30 cellular contexts compared by ENCODE assay signal in the genomic region with DNA sequence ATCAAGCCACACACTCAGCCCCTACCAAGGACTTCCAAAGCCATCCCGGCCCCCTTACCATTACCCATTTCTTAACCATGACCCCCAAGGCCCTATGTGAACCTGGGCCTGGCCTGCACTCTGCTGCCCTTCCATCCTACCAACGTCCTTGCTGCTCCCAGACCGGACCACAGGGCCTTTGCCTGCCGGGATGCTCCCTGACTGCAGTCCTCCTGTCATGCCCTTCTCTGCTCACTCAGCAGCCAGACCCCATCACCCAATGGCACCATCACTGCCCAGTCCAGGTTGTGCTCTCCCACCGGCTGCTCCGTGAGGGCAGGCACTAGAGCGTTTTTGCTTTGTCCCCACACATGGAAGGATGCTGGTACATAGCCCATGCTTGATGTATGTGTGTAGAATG.
"Had no signal": no experiment of that assay in that cellular context is flagged by ENCODE, and none has a peak within 500 bp of the region (broad histone marks: within the 10 kb centered on the region; RNA-seq: fewer than 3 reads in every experiment).

No MANE protein-coding gene starts in this region.

- H3K27me3 ChIP-seq: ascending aorta, brain microvascular endothelial cell, dorsolateral prefrontal cortex, foreskin keratinocyte, gastrocnemius medialis had no signal

- H3K9me3 Mint-ChIP-seq: activated B cell treated with CpG ODN at 0.5 μM for 24 hours; activated CD4-positive, alpha-beta memory T cell treated with anti-CD3 and anti-CD28 coated beads, Interleukin-2, amount 10 ng/mL, durations not matched to agents 7 days and 5 days; activated naive CD4-positive, alpha-beta T cell treated with anti-CD3 and anti-CD28 coated beads, Interleukin-2, amount 10 ng/mL, durations not matched to agents 7 days and 5 days; activated naive CD4-positive, alpha-beta T cell treated with anti-CD3 and anti-CD28 coated beads, Interleukin-2, amount 50 U/mL, for 72 hours; activated naive CD8-positive, alpha-beta T cell treated with anti-CD3 and anti-CD28 coated beads, Interleukin-2, amount 10 ng/mL, durations not matched to agents 7 days and 5 days; activated T-cell treated with anti-CD3 and anti-CD28 coated beads, Interleukin-2, amount 50 U/mL, for 24 hours; activated T-cell treated with anti-CD3 and anti-CD28 coated beads, Interleukin-2, amount 50 U/mL, for 72 hours; central memory CD8-positive, alpha-beta T cell; dendritic cell treated with granulocyte-macrophage colony-stimulating factor and Interleukin-4, amounts not matched to agents 40 ng/mL and 50 ng/mL, for 4 days; endodermal cell; T-helper 2 cell treated with Interferon-gamma antibody and Interleukin-4, amounts not matched to agents 5 μg/mL and 100 μg/mL, for 36 hours had no signal

- H3K36me3 Mint-ChIP-seq: activated naive CD4-positive, alpha-beta T cell treated with anti-CD3 and anti-CD28 coated beads, Interleukin-2, amount 10 ng/mL, durations not matched to agents 7 days and 5 days; activated naive CD4-positive, alpha-beta T cell treated with anti-CD3 and anti-CD28 coated beads, Interleukin-2, amount 50 U/mL, for 72 hours; activated naive CD8-positive, alpha-beta T cell treated with anti-CD3 and anti-CD28 coated beads, Interleukin-2, amount 10 ng/mL, durations not matched to agents 7 days and 5 days had no signal

- H3K4me1 Mint-ChIP-seq: activated B cell treated with CpG ODN at 0.5 μM for 24 hours; activated CD4-positive, alpha-beta memory T cell treated with anti-CD3 and anti-CD28 coated beads, Interleukin-2, amount 10 ng/mL, durations not matched to agents 7 days and 5 days; activated naive CD4-positive, alpha-beta T cell treated with anti-CD3 and anti-CD28 coated beads, Interleukin-2, amount 10 ng/mL, durations not matched to agents 7 days and 5 days; activated naive CD8-positive, alpha-beta T cell treated with anti-CD3 and anti-CD28 coated beads, Interleukin-2, amount 10 ng/mL, durations not matched to agents 7 days and 5 days; central memory CD8-positive, alpha-beta T cell; endodermal cell; T-helper 17 cell had no signal

- H3K36me3 ChIP-seq: brain microvascular endothelial cell, gastrocnemius medialis, WERI-Rb-1 had no signal

- H3K27ac ChIP-seq: ascending aorta, brain microvascular endothelial cell, coronary artery, foreskin keratinocyte, gastrocnemius medialis, WERI-Rb-1 had no signal

- H3K9me3 ChIP-seq: ascending aorta, gastrocnemius medialis had no signal

- H3K4me3 Mint-ChIP-seq: activated B cell treated with CpG ODN at 0.5 μM for 24 hours; activated CD4-positive, alpha-beta memory T cell treated with anti-CD3 and anti-CD28 coated beads, Interleukin-2, amount 10 ng/mL, durations not matched to agents 7 days and 5 days; activated naive CD4-positive, alpha-beta T cell treated with anti-CD3 and anti-CD28 coated beads, Interleukin-2, amount 10 ng/mL, durations not matched to agents 7 days and 5 days; activated naive CD8-positive, alpha-beta T cell treated with anti-CD3 and anti-CD28 coated beads, Interleukin-2, amount 10 ng/mL, durations not matched to agents 7 days and 5 days; activated T-cell treated with anti-CD3 and anti-CD28 coated beads, Interleukin-2, amount 50 U/mL, for 24 hours; activated T-cell treated with anti-CD3 and anti-CD28 coated beads, Interleukin-2, amount 50 U/mL, for 72 hours; central memory CD8-positive, alpha-beta T cell; dendritic cell treated with granulocyte-macrophage colony-stimulating factor and Interleukin-4, amounts not matched to agents 40 ng/mL and 50 ng/mL, for 4 days; endodermal cell; T-helper 17 cell; T-helper 2 cell treated with Interferon-gamma antibody and Interleukin-4, amounts not matched to agents 5 μg/mL and 100 μg/mL, for 36 hours had no signal

- H3K27ac Mint-ChIP-seq: activated B cell treated with CpG ODN at 0.5 μM for 24 hours; activated CD4-positive, alpha-beta memory T cell treated with anti-CD3 and anti-CD28 coated beads, Interleukin-2, amount 10 ng/mL, durations not matched to agents 7 days and 5 days; activated naive CD4-positive, alpha-beta T cell treated with anti-CD3 and anti-CD28 coated beads, Interleukin-2, amount 10 ng/mL, durations not matched to agents 7 days and 5 days; activated naive CD4-positive, alpha-beta T cell treated with anti-CD3 and anti-CD28 coated beads, Interleukin-2, amount 50 U/mL, for 72 hours; activated naive CD8-positive, alpha-beta T cell treated with anti-CD3 and anti-CD28 coated beads, Interleukin-2, amount 10 ng/mL, durations not matched to agents 7 days and 5 days; activated T-cell treated with anti-CD3 and anti-CD28 coated beads, Interleukin-2, amount 50 U/mL, for 24 hours; activated T-cell treated with anti-CD3 and anti-CD28 coated beads, Interleukin-2, amount 50 U/mL, for 72 hours; dendritic cell treated with granulocyte-macrophage colony-stimulating factor and Interleukin-4, amounts not matched to agents 40 ng/mL and 50 ng/mL, for 4 days; endodermal cell; T-helper 17 cell; T-helper 2 cell treated with Interferon-gamma antibody and Interleukin-4, amounts not matched to agents 5 μg/mL and 100 μg/mL, for 36 hours had no signal

- ATAC-seq: activated CD4-positive, CD25-positive, alpha-beta regulatory T cell treated with anti-CD3 and anti-CD28 coated beads, Interleukin-2, amount 50 U/mL, for 24 hours; activated naive CD4-positive, alpha-beta T cell treated with anti-CD3 and anti-CD28 coated beads, Interleukin-2, amount 50 U/mL, for 72 hours; activated T-cell treated with anti-CD3 and anti-CD28 coated beads, Interleukin-2, amount 50 U/mL, for 72 hours; esophagus mucosa; foreskin keratinocyte; gastrocnemius medialis; T-helper 17 cell had no signal

- DNase-seq: activated B cell treated with CpG ODN at 0.5 μM for 24 hours; activated CD4-positive, alpha-beta memory T cell treated with anti-CD3 and anti-CD28 coated beads, Interleukin-2, amount 10 ng/mL, durations not matched to agents 7 days and 5 days; activated CD4-positive, alpha-beta T cell treated with anti-CD3 and anti-CD28 coated beads for 48 hours; activated CD4-positive, alpha-beta T cell treated with anti-CD3 and anti-CD28 coated beads, Interleukin-2, amount 50 U/mL, for 4 hours; activated CD8-positive, alpha-beta memory T cell treated with anti-CD3 and anti-CD28 coated beads, Interleukin-2, amount 50 U/mL, for 48 hours; activated gamma-delta T cell; activated naive CD4-positive, alpha-beta T cell; activated naive CD4-positive, alpha-beta T cell treated with anti-CD3 and anti-CD28 coated beads, Interleukin-2, amount 10 ng/mL, durations not matched to agents 7 days and 5 days; activated naive CD8-positive, alpha-beta T cell treated with anti-CD3 and anti-CD28 coated beads, Interleukin-2, amount 10 ng/mL, durations not matched to agents 7 days and 5 days; activated T-cell treated with anti-CD3 and anti-CD28 coated beads for 4 hours; activated T-cell treated with anti-CD3 and anti-CD28 coated beads, Interleukin-2, amount 50 U/mL, for 24 hours; activated T-cell treated with anti-CD3 and anti-CD28 coated beads, Interleukin-2, amount 50 U/mL, for 72 hours; brain microvascular endothelial cell; dorsolateral prefrontal cortex; effector memory CD4-positive, alpha-beta T cell; endodermal cell; foreskin keratinocyte; gastrocnemius medialis; T-helper 1 cell; T-helper 17 cell; T1000; WERI-Rb-1 had no signal

- H3K27me3 Mint-ChIP-seq: activated B cell treated with CpG ODN at 0.5 μM for 24 hours; activated CD4-positive, alpha-beta memory T cell treated with anti-CD3 and anti-CD28 coated beads, Interleukin-2, amount 10 ng/mL, durations not matched to agents 7 days and 5 days; activated naive CD4-positive, alpha-beta T cell treated with anti-CD3 and anti-CD28 coated beads, Interleukin-2, amount 10 ng/mL, durations not matched to agents 7 days and 5 days; activated naive CD8-positive, alpha-beta T cell treated with anti-CD3 and anti-CD28 coated beads, Interleukin-2, amount 10 ng/mL, durations not matched to agents 7 days and 5 days; activated T-cell treated with anti-CD3 and anti-CD28 coated beads, Interleukin-2, amount 50 U/mL, for 24 hours; central memory CD8-positive, alpha-beta T cell; dendritic cell treated with granulocyte-macrophage colony-stimulating factor and Interleukin-4, amounts not matched to agents 40 ng/mL and 50 ng/mL, for 4 days had no signal

- H3K4me1 ChIP-seq: ascending aorta, foreskin keratinocyte, gastrocnemius medialis had no signal

- H3K4me3 ChIP-seq: ascending aorta, coronary artery, dorsolateral prefrontal cortex, gastrocnemius medialis had no signal
